ENCODE assay signal across 14 cellular contexts in genomic region chr1:203215573-203215972, GRCh38. TPM values are rescaled to one million over a fixed set of nuclear protein-coding genes. Genes with fewer than 3 reads are reported as not detected.
DNase-seq lines count a peak whose midpoint lies in the region; ATAC-seq and TF ChIP-seq lines count a peak whose summit lies in the region.
"Had no signal": no experiment of that assay in that cellular context is flagged by ENCODE, and none has a peak within 500 bp of the region (broad histone marks: within the 10 kb centered on the region; RNA-seq: fewer than 3 reads in every experiment).

No MANE protein-coding gene starts in this region.

- H3K9me3 ChIP-seq in left lung = no peaks in the 10 kb centered on the region
- H3K9me3 ChIP-seq: adrenal gland, MG63 had no signal

- peaks cover 0 to 19% of the 10 kb centered on the region in 2 donors for H3K27me3 ChIP-seq in left lung
- H3K27me3 ChIP-seq: hepatocyte, MG63 had no signal

- H3K27ac ChIP-seq in left lung = no peak overlapping the region
- H3K27ac ChIP-seq: adrenal gland, hepatocyte, VCaP had no signal

- H3K36me3 ChIP-seq in left lung = no peaks in the 10 kb centered on the region
- H3K36me3 ChIP-seq: adrenal gland, MG63 had no signal

- in situ Hi-C loops in G401 (cut with HindIII; ENCODE audit: low sequenced_read_pairs) = no loop called here

- peak; percentile 33 for DNase-seq in COLO668 (lab: John Stamatoyannopoulos, UW; ENCODE audit: unreplicated experiment)
- DNase-seq in G401 (ENCODE audit: low spot score) = peak; percentile 56
- DNase-seq in NCI-H69 (lab: John Stamatoyannopoulos, UW) = peak; percentile 86
- no peak for DNase-seq in left lung
- DNase-seq: MG63, NCI-H524 treated with DMSO at 0.1 percent for 48 hours had no signal

- intact Hi-C loops in left lung (cut with DNase I) = loop anchor here in 1 of 2 donors (5.0 kb wide), 2 partner anchors 98 to 178 kb away; no protein-coding TSS in a partner anchor

- ATAC-seq in left lung (peak; percentile 20), GM18907 (IDR thresholded peaks at IDR 0.05; ENCODE audit: unreplicated experiment) (no peak), HG03439 (IDR thresholded peaks at IDR 0.05; ENCODE audit: unreplicated experiment) (no peak), HG02981 (IDR thresholded peaks at IDR 0.05; ENCODE audit: unreplicated experiment) (no peak)

- peaks cover 0 to 29% of the 10 kb centered on the region in 2 donors for H3K4me1 ChIP-seq in left lung
- H3K4me1 ChIP-seq: adrenal gland had no signal

- no peak for TF ChIP-seq CTCF in left lung (IDR thresholded peaks at IDR 0.05)

- H3K4me3 ChIP-seq in left lung = no peak overlapping the region
- H3K4me3 ChIP-seq: adrenal gland, hepatocyte, MG63 had no signal

RNA-seq across cellular contexts. Expression of gene CHIT1, which starts 13.9 kb away (rescaled TPM):
- total RNA-seq in G401 (2014; rRNA removed; shearing (Covaris generic)) = not detected in 2 replicates
- 1 to 10 TPM; 2.0 to 3.0 TPM for total RNA-seq in left lung

RNA-seq across cellular contexts. Expression of gene CHI3L1, which starts 29.1 kb away (rescaled TPM):
- 1.3 TPM in 1 of 2 replicates, not detected in the other for total RNA-seq in G401 (2014; rRNA removed; shearing (Covaris generic))
- 10 to 100 TPM; 49.7 to 74.9 TPM for total RNA-seq in left lung
- total RNA-seq: activated CD4-positive, alpha-beta memory T cell treated with anti-CD3 and anti-CD28 coated beads, Interleukin-2, amount 10 ng/mL, durations not matched to agents 7 days and 5 days; activated T-helper 1 cell treated with anti-CD3 and anti-CD28 coated beads, Interleukin-12 subunit alpha, Interleukin-12 subunit beta, Interleukin-2, Interleukin-4 antibody, amounts not matched to agents 30 ng/mL and 10 ng/mL and 1 ng/mL, durations not matched to agents 14 hours and 24 hours and 36 hours had no signal

RNA-seq across cellular contexts. Expression of gene MYBPH, which starts 39.9 kb away (rescaled TPM):
- total RNA-seq in G401 (2014; rRNA removed; shearing (Covaris generic)) = 0.47 TPM in 1 of 2 replicates, not detected in the other
- 1 to 10 TPM in 1 of 2 donors, under 1 TPM in 1; 0.55 to 1.3 TPM for total RNA-seq in left lung
- total RNA-seq: activated CD4-positive, alpha-beta memory T cell treated with anti-CD3 and anti-CD28 coated beads, Interleukin-2, amount 10 ng/mL, durations not matched to agents 7 days and 5 days; activated T-helper 1 cell treated with anti-CD3 and anti-CD28 coated beads, Interleukin-12 subunit alpha, Interleukin-12 subunit beta, Interleukin-2, Interleukin-4 antibody, amounts not matched to agents 30 ng/mL and 10 ng/mL and 1 ng/mL, durations not matched to agents 14 hours and 24 hours and 36 hours; adrenal gland; hepatocyte had no signal

Comparison
In these comparisons a context has a peak if more than half of its experiments do, and no peak if none do; other contexts are left out.
1. DNase-seq: peak in COLO668 (single experiment), G401 (single experiment) and NCI-H69 (single experiment); none in left lung (0 of 2).
2. RNA of gene CHI3L1, which starts 29.1 kb away (total RNA-seq): 49.7 to 74.9 TPM in left lung; 1.3 TPM in G401; every median in the first group is over 10 times any median in the second.